In the genomic region with DNA sequence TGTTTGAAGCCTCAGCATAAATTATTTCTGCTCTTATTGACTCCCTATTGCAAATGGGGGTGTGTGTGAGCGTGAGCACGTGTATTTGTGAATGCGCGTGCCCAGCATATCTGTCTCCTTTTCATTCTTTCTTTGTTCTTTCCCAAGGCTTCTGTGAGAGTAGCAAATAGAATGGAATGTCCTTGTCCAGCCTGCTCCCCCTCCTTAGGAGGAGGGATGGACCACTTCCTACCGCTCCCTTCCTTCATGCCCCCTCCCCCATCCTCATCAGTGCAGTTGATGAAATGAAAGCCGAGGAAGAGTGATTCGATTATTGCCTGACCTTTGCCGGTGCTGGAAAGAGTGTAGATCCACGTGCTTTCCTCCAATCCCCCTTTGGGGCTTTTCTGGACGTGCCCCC, we compare ENCODE assay signal across 17 cellular contexts.
DNase-seq lines count a peak whose midpoint lies in the region; TF ChIP-seq lines count a peak whose summit lies in the region.
"Had no signal": no experiment of that assay in that cellular context is flagged by ENCODE, and none has a peak within 500 bp of the region (broad histone marks: within the 10 kb centered on the region; RNA-seq: fewer than 3 reads in every experiment).

No MANE protein-coding gene starts in this region.

- peak; percentile 33 for DNase-seq in NCI-H2227 (lab: John Stamatoyannopoulos, UW; ENCODE audit: unreplicated experiment)
- no peak for DNase-seq in NCI-H2227 treated with DMSO at 0.1 percent for 48 hours (lab: John Stamatoyannopoulos, UW)
- peak; percentile 65 for DNase-seq in choroid plexus epithelial cell (ENCODE audit: low read depth)
- peak; percentile 32 for DNase-seq in medulla oblongata (ENCODE audit: extremely low spot score)
- peak; percentile 62 for DNase-seq in superior temporal gyrus (ENCODE audit: extremely low spot score)
- DNase-seq in erythroblast (lab: John Stamatoyannopoulos, UW): no peak
- no peak for DNase-seq in NCI-H524 treated with DMSO at 0.1 percent for 48 hours (lab: John Stamatoyannopoulos, UW)
- no peak for DNase-seq in stimulated activated CD4-positive, alpha-beta T cell treated with anti-CD3 and anti-CD28 coated beads, Interleukin-1b, Interleukin-23, amount 100 ng/mL, for 48 hours
- DNase-seq: activated CD4-positive, alpha-beta T cell treated with anti-CD3 and anti-CD28 coated beads, Interleukin-2, amount 10 ng/mL, durations not matched to agents 24 days and 14 days; activated naive CD8-positive, alpha-beta T cell treated with anti-CD3 and anti-CD28 coated beads for 36 hours; activated T-cell treated with anti-CD3 and anti-CD28 coated beads, Interleukin-2, amount 50 U/mL, for 1 hour; colonic mucosa; DMS79 treated with DMSO at 0.1 percent for 48 hours; NCI-H2107; SHP77; stimulated activated naive CD8-positive, alpha-beta T cell treated with anti-CD3 and anti-CD28 coated beads, Interleukin-15, amount 100 ng/mL, for 72 hours; T1000 had no signal

- no peak for TF ChIP-seq CTCF in choroid plexus epithelial cell (conservative IDR thresholded peaks at IDR 0.05; ENCODE audit: low read depth, low read length)

- no peak for TF ChIP-seq POLR2A in erythroblast (IDR thresholded peaks at IDR 0.05; ENCODE audit: low read length)

- peak overlapping the region; percentile 43 for H3K4me3 ChIP-seq in choroid plexus epithelial cell (ENCODE audit: low read depth, low read length)
- H3K4me3 ChIP-seq: colonic mucosa had no signal

Comparison
In these comparisons a context has a peak if more than half of its experiments do, and no peak if none do; other contexts are left out.
1. DNase-seq: peak in NCI-H2227 (single experiment), choroid plexus epithelial cell (single experiment), medulla oblongata (single experiment) and superior temporal gyrus (single experiment); none in NCI-H2227 treated with DMSO at 0.1 percent for 48 hours (single experiment), erythroblast (0 of 2), NCI-H524 treated with DMSO at 0.1 percent for 48 hours (single experiment) and stimulated activated CD4-positive, alpha-beta T cell treated with anti-CD3 and anti-CD28 coated beads, Interleukin-1b, Interleukin-23, amount 100 ng/mL, for 48 hours (single experiment).